Comparison of ENCODE assay signal across 12 cellular contexts in genomic region chr2:232378735-232379151, GRCh38. TPM values are rescaled to one million over a fixed set of nuclear protein-coding genes. Genes with fewer than 3 reads are reported as not detected.
"Had no signal": no experiment of that assay in that cellular context is flagged by ENCODE, and none has a peak within 500 bp of the region (broad histone marks: within the 10 kb centered on the region; RNA-seq: fewer than 3 reads in every experiment).

ALPP (plus strand) TSS chr2:232378751; CDS start chr2:232378803, 52 bp downstream.

RNA-seq across cellular contexts. Expression of gene ALPP, which starts in this region (rescaled TPM):
- total RNA-seq: epithelial cell of proximal tubule; esophagus squamous epithelium; natural killer cell treated with Interleukin-12 subunit alpha and Interleukin-12 subunit beta and Interleukin-15 and Interleukin-18, amount 100 ng/mL, for 72 hours; occipital lobe; pancreas; renal cortical epithelial cell; skeletal muscle tissue; spleen; subcutaneous adipose tissue; tibial nerve had no signal
- polyA plus RNA-seq: immature natural killer cell, keratinocyte, pancreas, spleen had no signal
